In the genomic region with DNA sequence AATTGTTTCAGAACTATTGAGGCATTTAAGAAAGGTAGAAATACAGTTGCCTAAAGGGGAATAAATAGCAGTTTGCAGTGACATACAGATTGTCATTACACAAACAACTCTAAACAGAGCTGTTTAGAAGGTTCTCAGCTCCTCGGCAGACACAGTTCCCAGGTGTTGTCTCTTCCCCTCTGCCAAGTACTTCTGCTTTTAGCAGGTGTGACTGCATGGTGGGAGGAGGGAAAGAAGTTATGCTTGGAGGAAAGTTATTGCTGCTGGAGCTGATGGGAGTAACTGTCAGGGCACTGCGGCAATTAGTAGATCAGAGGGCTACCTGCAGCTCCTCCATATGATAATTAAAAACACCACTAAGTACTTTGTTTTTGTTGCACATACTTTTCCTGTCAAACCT, we compare ENCODE assay signal across 1 cellular context.
TF ChIP-seq lines count a peak whose summit lies in the region.

No MANE protein-coding gene starts in this region.

TF ChIP-seq in IMR-90, 13 proteins besides CTCF, POLR2A, EP300 and RAD21 (continued from another document):
- TF ChIP-seq BHLHE40 (IDR thresholded peaks at IDR 0.05; ENCODE audit: low read depth, low read length) (no peak), MAZ (IDR thresholded peaks at IDR 0.05; ENCODE audit: borderline replicate concordance, low read depth, low read length) (no peak), CEBPB (IDR thresholded peaks at IDR 0.05; ENCODE audit: low read depth, low read length) (no peak)
